10 cellular contexts compared by ENCODE assay signal in the genomic region with DNA sequence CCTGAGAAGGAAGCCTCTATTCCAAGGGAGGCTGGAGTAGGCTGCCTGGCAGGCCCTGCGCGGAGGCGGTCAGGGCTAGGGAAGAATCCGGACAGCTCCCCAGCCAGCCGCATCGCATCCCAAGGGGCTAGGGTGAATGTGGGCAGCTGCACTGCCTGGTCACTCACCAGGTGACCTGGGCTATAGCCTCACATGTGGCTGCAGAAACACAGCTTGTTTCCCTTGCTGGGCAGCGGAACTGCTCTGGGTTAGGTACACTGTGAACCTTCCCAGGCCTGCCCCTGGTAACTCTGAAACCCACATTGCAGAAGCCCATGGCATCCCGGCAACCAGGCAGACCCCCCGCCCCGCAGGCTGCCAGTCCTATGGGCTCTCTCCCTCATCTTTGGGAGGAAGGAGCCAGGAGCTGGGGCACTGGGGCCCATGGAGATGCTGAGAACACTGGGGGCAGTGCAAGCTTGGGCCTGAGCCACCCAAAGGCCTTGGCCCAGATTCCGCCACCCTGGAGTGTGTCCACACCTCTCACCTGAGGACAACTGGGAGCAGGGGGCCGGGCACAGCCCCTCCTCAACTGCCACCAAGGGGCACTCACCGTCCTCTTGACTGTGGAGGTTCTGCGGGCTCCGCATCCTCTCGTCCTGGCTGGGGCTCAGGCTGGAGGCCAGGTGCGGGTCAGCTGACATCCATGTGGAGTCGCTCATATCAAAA.
A peak's percentile ranks its signal among the peaks of the same experiment; 100 is the strongest.
DNase-seq lines count a peak whose midpoint lies in the region; ATAC-seq and TF ChIP-seq lines count a peak whose summit lies in the region.
"Had no signal": no experiment of that assay in that cellular context is flagged by ENCODE, and none has a peak within 500 bp of the region (broad histone marks: within the 10 kb centered on the region; RNA-seq: fewer than 3 reads in every experiment).

No MANE protein-coding gene starts in this region.

- CTCF ChIA-PET in AG04450 (lab: Charles Lee), result interaction anchor here (1.7 kb wide), 1 partner anchor 11 kb away, joined by 5 read pairs; no protein-coding TSS in a partner anchor
- CTCF ChIA-PET in activated CD4-positive, alpha-beta memory T cell treated with anti-CD3 and anti-CD28 coated beads, Interleukin-2, amount 10 ng/mL, durations not matched to agents 7 days and 5 days (lab: Charles Lee), result interaction anchor here (1.3 kb wide), 1 partner anchor 11 kb away, joined by 4 read pairs; no protein-coding TSS in a partner anchor
- CTCF ChIA-PET in CD8-positive, alpha-beta T cell (lab: Charles Lee), result interaction anchor here (1.4 to 1.6 kb wide), 2 partner anchors 12 to 35 kb away, joined by 4 read pairs; no protein-coding TSS in a partner anchor

- no peaks in the 10 kb centered on the region for H3K9me3 Mint-ChIP-seq in progenitor cell of endocrine pancreas (ENCODE audit: low read depth)
- no peaks in the 10 kb centered on the region for H3K9me3 Mint-ChIP-seq in activated CD4-positive, alpha-beta memory T cell treated with anti-CD3 and anti-CD28 coated beads, Interleukin-2, amount 10 ng/mL, durations not matched to agents 7 days and 5 days
- H3K9me3 Mint-ChIP-seq in CD8-positive, alpha-beta T cell, result no peaks in the 10 kb centered on the region
- H3K9me3 Mint-ChIP-seq: activated naive CD8-positive, alpha-beta T cell treated with anti-CD3 and anti-CD28 coated beads for 36 hours had no signal

- peaks cover 0 to 27% (median 0%) of the 10 kb centered on the region in 9 donors for H3K36me3 ChIP-seq in heart right ventricle
- peaks cover 26% of the 10 kb centered on the region for H3K36me3 ChIP-seq in CD8-positive, alpha-beta T cell (ENCODE audit: insufficient read depth, low read length)

- H3K4me3 ChIP-seq in AG04450 (ENCODE audit: low read depth, low read length) (peak overlapping the region; percentile 57), heart right ventricle (peak overlapping the region in 9 of 10 donors; percentile 8 to 54 (median 42))
- H3K4me3 ChIP-seq in CD8-positive, alpha-beta T cell (ENCODE audit: low read depth, low read length), result no peak overlapping the region

- H3K27me3 Mint-ChIP-seq in progenitor cell of endocrine pancreas, result no peaks in the 10 kb centered on the region
- H3K27me3 Mint-ChIP-seq in activated CD4-positive, alpha-beta memory T cell treated with anti-CD3 and anti-CD28 coated beads, Interleukin-2, amount 10 ng/mL, durations not matched to agents 7 days and 5 days, result no peaks in the 10 kb centered on the region
- no peaks in the 10 kb centered on the region for H3K27me3 Mint-ChIP-seq in CD8-positive, alpha-beta T cell (ENCODE audit: low read depth)
- H3K27me3 Mint-ChIP-seq: activated naive CD8-positive, alpha-beta T cell treated with anti-CD3 and anti-CD28 coated beads for 36 hours had no signal

- H3K27me3 ChIP-seq in AG04450 (ENCODE audit: control insufficient read depth, insufficient read depth, low read length) (no peaks in the 10 kb centered on the region), heart right ventricle (no peaks in the 10 kb centered on the region)
- no peaks in the 10 kb centered on the region for H3K27me3 ChIP-seq in CD8-positive, alpha-beta T cell (ENCODE audit: insufficient read depth, low read length)

- H3K27ac ChIP-seq in AG04450 (ENCODE audit: low read depth, low read length), result peak overlapping the region; percentile 94
- H3K27ac ChIP-seq in angular gyrus (ENCODE audit: low read depth, low read length), result peak overlapping the region; percentile 83
- H3K27ac ChIP-seq in heart right ventricle, result peak overlapping the region; percentile 76 to 94 (median 87)
- H3K27ac ChIP-seq in CD8-positive, alpha-beta T cell (ENCODE audit: low read depth, low read length), result no peak overlapping the region

- intact Hi-C loops in heart right ventricle (cut with DNase I), result no loop called here
- intact Hi-C loops in CD8-positive, alpha-beta T cell (cut with DNase I, micrococcal nuclease), result no loop called here

- no peaks in the 10 kb centered on the region; the same call in 1 of the 2 replicates for H3K9me3 ChIP-seq in AG04450 (ENCODE audit: control insufficient read depth, insufficient read depth, low read length)
- no peaks in the 10 kb centered on the region for H3K9me3 ChIP-seq in heart right ventricle
- H3K9me3 ChIP-seq in CD8-positive, alpha-beta T cell (ENCODE audit: low read length), result no peaks in the 10 kb centered on the region

- H3K27ac Mint-ChIP-seq in progenitor cell of endocrine pancreas, result peak overlapping the region; percentile 98
- H3K27ac Mint-ChIP-seq in activated CD4-positive, alpha-beta memory T cell treated with anti-CD3 and anti-CD28 coated beads, Interleukin-2, amount 10 ng/mL, durations not matched to agents 7 days and 5 days, result no peak overlapping the region
- H3K27ac Mint-ChIP-seq in CD8-positive, alpha-beta T cell, result no peak overlapping the region
- H3K27ac Mint-ChIP-seq: activated naive CD8-positive, alpha-beta T cell treated with anti-CD3 and anti-CD28 coated beads for 36 hours had no signal

- POLR2A ChIA-PET in AG04450 (lab: Yijun Ruan, JAX), result interaction anchor here (0.5 to 2.3 kb wide), 2 partner anchors 10 to 180 kb away, joined by 4 to 14 read pairs; no protein-coding TSS in a partner anchor
- POLR2A ChIA-PET in activated CD4-positive, alpha-beta memory T cell treated with anti-CD3 and anti-CD28 coated beads, Interleukin-2, amount 10 ng/mL, durations not matched to agents 7 days and 5 days (lab: Charles Lee), result no interaction called here
- POLR2A ChIA-PET in CD8-positive, alpha-beta T cell (lab: Charles Lee), result no interaction called here

- H3K4me3 Mint-ChIP-seq in progenitor cell of endocrine pancreas (ENCODE audit: low read depth), result peak overlapping the region; percentile 56
- no peak overlapping the region for H3K4me3 Mint-ChIP-seq in activated CD4-positive, alpha-beta memory T cell treated with anti-CD3 and anti-CD28 coated beads, Interleukin-2, amount 10 ng/mL, durations not matched to agents 7 days and 5 days
- no peak overlapping the region for H3K4me3 Mint-ChIP-seq in CD8-positive, alpha-beta T cell
- H3K4me3 Mint-ChIP-seq: activated naive CD8-positive, alpha-beta T cell treated with anti-CD3 and anti-CD28 coated beads for 36 hours had no signal

- H3K36me3 Mint-ChIP-seq in progenitor cell of endocrine pancreas (ENCODE audit: insufficient read depth), result peaks cover 12% of the 10 kb centered on the region
- no peaks in the 10 kb centered on the region for H3K36me3 Mint-ChIP-seq in activated CD4-positive, alpha-beta memory T cell treated with anti-CD3 and anti-CD28 coated beads, Interleukin-2, amount 10 ng/mL, durations not matched to agents 7 days and 5 days (ENCODE audit: low read depth)
- peaks cover 32% of the 10 kb centered on the region for H3K36me3 Mint-ChIP-seq in CD8-positive, alpha-beta T cell
- H3K36me3 Mint-ChIP-seq: activated naive CD8-positive, alpha-beta T cell treated with anti-CD3 and anti-CD28 coated beads for 36 hours had no signal

- DNase-seq in AG04450 (ENCODE audit: low read depth, low spot score), result no peak
- DNase-seq in heart right ventricle, result no peak
- no peak for DNase-seq in progenitor cell of endocrine pancreas (ENCODE audit: low spot score, unreplicated experiment)
- DNase-seq in activated CD4-positive, alpha-beta memory T cell treated with anti-CD3 and anti-CD28 coated beads, Interleukin-2, amount 10 ng/mL, durations not matched to agents 7 days and 5 days, result no peak
- no peak for DNase-seq in CD8-positive, alpha-beta T cell
- DNase-seq in occipital lobe (lab: John Stamatoyannopoulos, UW), result no peak
- DNase-seq in GM03348 (ENCODE audit: low spot score), result no peak
- DNase-seq: activated naive CD8-positive, alpha-beta T cell treated with anti-CD3 and anti-CD28 coated beads for 36 hours; NCI-H146 had no signal

- no peak for TF ChIP-seq CTCF in AG04450 (IDR thresholded peaks at IDR 0.05; ENCODE audit: low read depth, low read length)
- TF ChIP-seq CTCF in heart right ventricle (IDR thresholded peaks at IDR 0.05), result no peak
- no peak for TF ChIP-seq CTCF in progenitor cell of endocrine pancreas (IDR thresholded peaks at IDR 0.05; ENCODE audit: unreplicated experiment)
- no peak for TF ChIP-seq CTCF in CD8-positive, alpha-beta T cell (IDR thresholded peaks at IDR 0.05)

- H3K4me1 ChIP-seq in heart right ventricle, result peaks cover 33 to 92% (median 76%) of the 10 kb centered on the region in 9 donors
- peaks cover 35% of the 10 kb centered on the region for H3K4me1 ChIP-seq in CD8-positive, alpha-beta T cell (ENCODE audit: insufficient read depth, low read length)

- 59 to 67% methylated on average over 18 of the region's 18 CpGs for WGBS in heart right ventricle, 2 donors

- peak in 5 of 8 donors; percentile 0 to 13 (median 3) for ATAC-seq in heart right ventricle
- ATAC-seq in CD8-positive, alpha-beta T cell, result no peak

- H3K4me1 Mint-ChIP-seq in progenitor cell of endocrine pancreas (ENCODE audit: low read depth), result peaks cover 76% of the 10 kb centered on the region
- H3K4me1 Mint-ChIP-seq in activated CD4-positive, alpha-beta memory T cell treated with anti-CD3 and anti-CD28 coated beads, Interleukin-2, amount 10 ng/mL, durations not matched to agents 7 days and 5 days, result peaks cover 3% of the 10 kb centered on the region
- H3K4me1 Mint-ChIP-seq in CD8-positive, alpha-beta T cell (ENCODE audit: low read depth), result peaks cover 49% of the 10 kb centered on the region
